Comparison of ENCODE assay signal across 24 cellular contexts in the genomic region with DNA sequence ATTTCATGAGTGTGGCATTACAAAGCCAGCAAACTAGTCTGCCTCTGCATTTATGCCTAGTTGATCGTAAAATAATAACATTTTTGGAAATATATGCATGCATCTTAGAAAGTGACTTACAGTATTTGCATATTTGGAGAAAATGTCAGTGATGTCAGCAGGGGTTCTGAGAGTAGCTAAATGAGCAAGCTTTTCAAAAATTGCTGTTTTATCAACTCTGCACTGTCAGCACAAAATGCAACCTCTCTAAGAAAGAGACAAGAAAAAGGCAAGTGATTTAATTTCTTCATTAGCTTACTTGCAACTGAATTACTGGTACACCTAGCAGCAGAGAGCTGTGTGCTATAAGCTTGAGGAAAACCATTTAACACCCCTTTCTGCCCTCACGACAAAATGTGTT.
"Had no signal": no experiment of that assay in that cellular context is flagged by ENCODE, and none has a peak within 500 bp of the region (broad histone marks: within the 10 kb centered on the region; RNA-seq: fewer than 3 reads in every experiment).

No MANE protein-coding gene starts in this region.

- H3K9me3 ChIP-seq: left ventricle myocardium inferior, ovary, suprapubic skin, thyroid gland had no signal

- H3K27ac ChIP-seq: dorsolateral prefrontal cortex, hepatocyte, left ventricle myocardium inferior, ovary, suprapubic skin, thyroid gland had no signal

- H3K36me3 ChIP-seq: left ventricle myocardium inferior, ovary, suprapubic skin, thyroid gland had no signal

- H3K4me3 ChIP-seq: dorsolateral prefrontal cortex, hepatocyte, left ventricle myocardium inferior, lung, ovary, suprapubic skin, thyroid gland had no signal

- H3K27me3 Mint-ChIP-seq: naive B cell, type B pancreatic cell had no signal

- H3K4me2 ChIP-seq: hepatocyte had no signal

- H3K36me3 Mint-ChIP-seq: naive B cell; stimulated activated effector memory CD8-positive, alpha-beta T cell treated with anti-CD3 and anti-CD28 coated beads, Interleukin-12 subunit alpha, Interleukin-12 subunit beta, amount 100 ng/mL, for 72 hours; type B pancreatic cell had no signal

- H2AFZ ChIP-seq: hepatocyte had no signal

- DNase-seq: cortex of kidney; dorsolateral prefrontal cortex; effector CD8-positive, alpha-beta T cell; foreskin melanocyte; head of caudate nucleus; kidney; left cardiac atrium; left ventricle myocardium inferior; mesenchymal stem cell; naive B cell; nucleus accumbens; ovary; right cardiac atrium; stimulated activated CD4-positive, alpha-beta T cell treated with anti-CD3 and anti-CD28 coated beads, Interleukin-4, amount 100 ng/mL, for 1 hour; stimulated activated CD8-positive, alpha-beta memory T cell treated with anti-CD3 and anti-CD28 coated beads, Interleukin-4, amount 100 ng/mL, for 48 hours; stimulated activated naive CD8-positive, alpha-beta T cell treated with anti-CD3 and anti-CD28 coated beads, Interleukin-15, Interleukin-2, amounts not matched to agents 100 U/mL and 50 U/mL, for 24 hours; thyroid gland had no signal

- H3K79me2 ChIP-seq: hepatocyte had no signal

- H3K4me1 Mint-ChIP-seq: naive B cell; nephron; stimulated activated effector memory CD8-positive, alpha-beta T cell treated with anti-CD3 and anti-CD28 coated beads, Interleukin-12 subunit alpha, Interleukin-12 subunit beta, amount 100 ng/mL, for 72 hours had no signal

- FAIRE-seq: urothelium cell line had no signal

- H3K4me1 ChIP-seq: left ventricle myocardium inferior, suprapubic skin, thyroid gland had no signal

- H3K4me3 Mint-ChIP-seq: naive B cell; nephron; stimulated activated effector memory CD8-positive, alpha-beta T cell treated with anti-CD3 and anti-CD28 coated beads, Interleukin-12 subunit alpha, Interleukin-12 subunit beta, amount 100 ng/mL, for 72 hours; type B pancreatic cell had no signal

- ATAC-seq: left cardiac atrium; right cardiac atrium; stimulated activated effector memory CD8-positive, alpha-beta T cell treated with anti-CD3 and anti-CD28 coated beads, Interleukin-12 subunit alpha, Interleukin-12 subunit beta, amount 100 ng/mL, for 72 hours; stimulated activated naive CD8-positive, alpha-beta T cell treated with anti-CD3 and anti-CD28 coated beads, Interleukin-15, Interleukin-2, amounts not matched to agents 100 U/mL and 50 U/mL, for 24 hours had no signal

- H3K27me3 ChIP-seq: dorsolateral prefrontal cortex, hepatocyte, ovary, suprapubic skin, thyroid gland had no signal

- H3K9me3 Mint-ChIP-seq: nephron, type B pancreatic cell had no signal

- H3K27ac Mint-ChIP-seq: naive B cell; nephron; stimulated activated effector memory CD8-positive, alpha-beta T cell treated with anti-CD3 and anti-CD28 coated beads, Interleukin-12 subunit alpha, Interleukin-12 subunit beta, amount 100 ng/mL, for 72 hours; type B pancreatic cell had no signal
